ENCODE assay signal across 8 cellular contexts in genomic region chr1:224922404-224923164, GRCh38. TPM values are rescaled to one million over a fixed set of nuclear protein-coding genes. Genes with fewer than 3 reads are reported as not detected.
DNase-seq lines count a peak whose midpoint lies in the region; ATAC-seq, FAIRE-seq and TF ChIP-seq lines count a peak whose summit lies in the region.

No MANE protein-coding gene starts in this region.

- peaks cover 4% of the 10 kb centered on the region for H3K4me1 Mint-ChIP-seq in MCF 10A (ENCODE audit: insufficient read depth, unreplicated experiment)

- FAIRE-seq in A204.1 (lab: Jason Lieb, UNC): peak; percentile 54
- no peak for FAIRE-seq in urothelium cell line (lab: Jason Lieb, UNC)

- CTCF ChIA-PET in MCF 10A (lab: Yijun Ruan, JAX): interaction anchor here (0.5 to 7.7 kb wide), 122 partner anchors 8 to 1215 kb away, joined by 3 to 375 read pairs (median 4); no protein-coding TSS in a partner anchor

- no peaks in the 10 kb centered on the region for H3K9me3 Mint-ChIP-seq in MCF 10A (ENCODE audit: unreplicated experiment)

- intact Hi-C loops in MCF 10A (cut with micrococcal nuclease) (loop anchor here (1.0 to 10.0 kb wide), 6 partner anchors 69 to 1218 kb away; partner anchors contain the start of gene WDR26), left colon (cut with DNase I, micrococcal nuclease) (loop anchor here in 1 of 2 donors (2.0 to 5.0 kb wide), 2 partner anchors 280 to 410 kb away; no protein-coding TSS in a partner anchor)

- no TSS peak for BruUV-seq in MCF 10A (replicated peaks; lab: Mats Ljungman, UMichigan)

- ATAC-seq in HG03139 (IDR thresholded peaks at IDR 0.05; ENCODE audit: unreplicated experiment) (peak; percentile 62), left colon (peak; percentile 93), HG03039 (IDR thresholded peaks at IDR 0.05; ENCODE audit: unreplicated experiment) (no peak)

- no peaks in the 10 kb centered on the region for H3K27me3 Mint-ChIP-seq in MCF 10A (ENCODE audit: insufficient read depth, unreplicated experiment)

- H3K36me3 Mint-ChIP-seq in MCF 10A (ENCODE audit: insufficient read depth, unreplicated experiment): no peaks in the 10 kb centered on the region

- TF ChIP-seq CTCF in GM10266 (IDR thresholded peaks at IDR 0.05; ENCODE audit: control insufficient read depth, insufficient read depth, low read depth, missing control alignments): peak; percentile 64
- peak; percentile 99 for TF ChIP-seq CTCF in MCF 10A (IDR thresholded peaks at IDR 0.05; ENCODE audit: unreplicated experiment)

- no peak overlapping the region for H3K4me3 Mint-ChIP-seq in MCF 10A (ENCODE audit: unreplicated experiment)

- DNase-seq in GM10266 (ENCODE audit: extremely low spot score): peak; percentile 58
- peak; percentile 69 for DNase-seq in NCI-H510A treated with DMSO at 0.1 percent for 48 hours (lab: John Stamatoyannopoulos, UW)
- peak; percentile 76 for DNase-seq in MCF 10A (ENCODE audit: unreplicated experiment)
- no peak for DNase-seq in left colon
- DNase-seq in urothelium cell line (ENCODE audit: low spot score): peak; percentile 70

- POLR2A ChIA-PET in MCF 10A (lab: Yijun Ruan, JAX): interaction anchor here (0.6 to 1.7 kb wide), 18 partner anchors 9 to 808 kb away, joined by 3 to 10 read pairs (median 3); no protein-coding TSS in a partner anchor

- no peak overlapping the region for H3K27ac Mint-ChIP-seq in MCF 10A (ENCODE audit: low read depth, unreplicated experiment)

RNA-seq across cellular contexts. Expression of gene DNAH14, which starts 6.9 kb away (rescaled TPM):
- 69.7 and 70.8 TPM in 2 replicates for total RNA-seq in MCF 10A (2022)
- total RNA-seq in left colon: 10 to 100 TPM in 1 of 2 donors, 1 to 10 TPM in 1; 7.2 to 12.3 TPM

Comparison
In these comparisons a context has a peak if more than half of its experiments do, and no peak if none do; other contexts are left out.
1. DNase-seq: peak in GM10266 (single experiment), NCI-H510A treated with DMSO at 0.1 percent for 48 hours (single experiment), MCF 10A (single experiment) and urothelium cell line (single experiment); none in left colon (0 of 2).